In the genomic region with DNA sequence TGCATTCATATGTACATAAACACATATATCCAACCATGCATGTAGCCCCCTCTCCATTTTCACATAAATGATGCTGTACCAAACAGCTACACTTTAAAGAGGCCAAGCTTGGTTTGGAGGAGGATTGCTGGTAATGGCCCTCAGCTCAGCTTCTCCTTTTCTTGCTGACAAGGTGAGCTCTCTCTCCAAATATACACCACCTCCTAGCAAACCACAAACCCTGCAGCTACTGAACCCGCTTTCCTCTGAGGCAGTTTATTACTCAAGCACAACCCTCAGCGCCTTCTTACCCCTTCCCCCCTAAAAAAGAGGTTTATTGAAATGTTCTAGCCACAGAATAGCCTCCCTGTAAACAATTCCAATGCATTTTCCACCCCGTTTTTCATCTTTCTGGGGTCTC, we compare ENCODE assay signal across 1 cellular context.
A peak's percentile ranks its signal among the peaks of the same experiment; 100 is the strongest.
TF ChIP-seq lines count a peak whose summit lies in the region.

No MANE protein-coding gene starts in this region.

TF ChIP-seq in GM12878, 131 proteins besides CTCF, POLR2A, EP300 and RAD21:
- TF ChIP-seq, protein P1, sequence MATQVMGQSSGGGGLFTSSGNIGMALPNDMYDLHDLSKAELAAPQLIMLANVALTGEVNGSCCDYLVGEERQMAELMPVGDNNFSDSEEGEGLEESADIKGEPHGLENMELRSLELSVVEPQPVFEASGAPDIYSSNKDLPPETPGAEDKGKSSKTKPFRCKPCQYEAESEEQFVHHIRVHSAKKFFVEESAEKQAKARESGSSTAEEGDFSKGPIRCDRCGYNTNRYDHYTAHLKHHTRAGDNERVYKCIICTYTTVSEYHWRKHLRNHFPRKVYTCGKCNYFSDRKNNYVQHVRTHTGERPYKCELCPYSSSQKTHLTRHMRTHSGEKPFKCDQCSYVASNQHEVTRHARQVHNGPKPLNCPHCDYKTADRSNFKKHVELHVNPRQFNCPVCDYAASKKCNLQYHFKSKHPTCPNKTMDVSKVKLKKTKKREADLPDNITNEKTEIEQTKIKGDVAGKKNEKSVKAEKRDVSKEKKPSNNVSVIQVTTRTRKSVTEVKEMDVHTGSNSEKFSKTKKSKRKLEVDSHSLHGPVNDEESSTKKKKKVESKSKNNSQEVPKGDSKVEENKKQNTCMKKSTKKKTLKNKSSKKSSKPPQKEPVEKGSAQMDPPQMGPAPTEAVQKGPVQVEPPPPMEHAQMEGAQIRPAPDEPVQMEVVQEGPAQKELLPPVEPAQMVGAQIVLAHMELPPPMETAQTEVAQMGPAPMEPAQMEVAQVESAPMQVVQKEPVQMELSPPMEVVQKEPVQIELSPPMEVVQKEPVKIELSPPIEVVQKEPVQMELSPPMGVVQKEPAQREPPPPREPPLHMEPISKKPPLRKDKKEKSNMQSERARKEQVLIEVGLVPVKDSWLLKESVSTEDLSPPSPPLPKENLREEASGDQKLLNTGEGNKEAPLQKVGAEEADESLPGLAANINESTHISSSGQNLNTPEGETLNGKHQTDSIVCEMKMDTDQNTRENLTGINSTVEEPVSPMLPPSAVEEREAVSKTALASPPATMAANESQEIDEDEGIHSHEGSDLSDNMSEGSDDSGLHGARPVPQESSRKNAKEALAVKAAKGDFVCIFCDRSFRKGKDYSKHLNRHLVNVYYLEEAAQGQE (IDR thresholded peaks at IDR 0.05; ENCODE audit: low read depth, low read length): no peak
- TF ChIP-seq RUNX3 (IDR thresholded peaks at IDR 0.05; ENCODE audit: low read length) (peak; percentile 91), CBFB (IDR thresholded peaks at IDR 0.05; ENCODE audit: low read depth) (0 out of 2 replicates have a peak, but pooled peaks have one; percentile 50)
- TF ChIP-seq, protein P2, sequence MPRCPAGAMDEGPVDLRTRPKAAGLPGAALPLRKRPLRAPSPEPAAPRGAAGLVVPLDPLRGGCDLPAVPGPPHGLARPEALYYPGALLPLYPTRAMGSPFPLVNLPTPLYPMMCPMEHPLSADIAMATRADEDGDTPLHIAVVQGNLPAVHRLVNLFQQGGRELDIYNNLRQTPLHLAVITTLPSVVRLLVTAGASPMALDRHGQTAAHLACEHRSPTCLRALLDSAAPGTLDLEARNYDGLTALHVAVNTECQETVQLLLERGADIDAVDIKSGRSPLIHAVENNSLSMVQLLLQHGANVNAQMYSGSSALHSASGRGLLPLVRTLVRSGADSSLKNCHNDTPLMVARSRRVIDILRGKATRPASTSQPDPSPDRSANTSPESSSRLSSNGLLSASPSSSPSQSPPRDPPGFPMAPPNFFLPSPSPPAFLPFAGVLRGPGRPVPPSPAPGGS (IDR thresholded peaks at IDR 0.05; ENCODE audit: borderline replicate concordance, insufficient read depth, low read depth, low read length, poor library complexity, severe bottlenecking): no peak
TF ChIP-seq in GM12878: peak in this region for 2.
